12 cellular contexts compared by ENCODE assay signal in the genomic region with DNA sequence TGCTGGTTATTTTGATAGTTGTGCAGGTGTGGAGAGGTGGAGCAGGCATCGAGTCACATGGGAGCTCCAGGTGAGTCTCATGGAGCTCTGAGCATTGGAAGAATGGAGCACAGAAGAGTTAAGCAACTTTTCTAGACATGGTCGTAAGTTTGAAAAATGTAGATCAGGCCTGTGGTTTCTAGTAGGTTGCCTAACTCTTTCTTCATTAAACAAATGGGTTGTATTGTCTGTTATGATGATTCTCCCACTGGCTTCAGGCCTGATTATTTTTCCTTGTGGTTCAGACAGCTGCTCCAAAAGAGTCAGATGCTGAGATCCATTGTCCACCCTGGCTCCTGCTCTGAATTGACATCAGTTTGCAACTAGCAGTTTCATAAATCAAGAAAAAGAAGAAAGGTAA.
A peak's percentile ranks its signal among the peaks of the same experiment; 100 is the strongest.
DNase-seq lines count a peak whose midpoint lies in the region; ATAC-seq and TF ChIP-seq lines count a peak whose summit lies in the region.
"Had no signal": no experiment of that assay in that cellular context is flagged by ENCODE, and none has a peak within 500 bp of the region (broad histone marks: within the 10 kb centered on the region; RNA-seq: fewer than 3 reads in every experiment).

No MANE protein-coding gene starts in this region.

- H3K18ac ChIP-seq in mesenchymal stem cell (ENCODE audit: low read depth in 1 of 2, low read length in 2 of 2), result no peak overlapping the region

- peak; percentile 38 to 46 for DNase-seq in AML-193 (lab: John Stamatoyannopoulos, UW)
- DNase-seq in LHCN-M2 (ENCODE audit: low read depth), result peak; percentile 81
- no peak for DNase-seq in breast epithelium (ENCODE audit: low spot score in 2 of 2)
- peak; percentile 54 for DNase-seq in mesenchymal stem cell
- DNase-seq in NCI-H2171 (lab: John Stamatoyannopoulos, UW), result no peak
- no peak for DNase-seq in A172 (ENCODE audit: low spot score)
- DNase-seq: caudate nucleus, glutamatergic neuron, NCI-H1417, psoas muscle had no signal

- H3K4ac ChIP-seq in mesenchymal stem cell (ENCODE audit: low read depth in 1 of 2, low read length in 2 of 2), result no peak overlapping the region

- H3K9ac ChIP-seq in mesenchymal stem cell (ENCODE audit: low read length), result no peak overlapping the region

- 84% methylated on average over 2 of the region's 2 CpGs for WGBS in mesenchymal stem cell

- H3K36me3 ChIP-seq in breast epithelium (no peaks in the 10 kb centered on the region), mesenchymal stem cell (ENCODE audit: control insufficient read depth in 1 of 2, insufficient read depth in 2 of 2, low read depth in 1 of 2, low read length in 2 of 2) (no peaks in the 10 kb centered on the region)

- no peak overlapping the region for H4K8ac ChIP-seq in mesenchymal stem cell (ENCODE audit: low read length)

- no peak for TF ChIP-seq POLR2A in breast epithelium (IDR thresholded peaks at IDR 0.05)

- H2BK15ac ChIP-seq in mesenchymal stem cell (ENCODE audit: low read depth, poor library complexity, severe bottlenecking), result no peak overlapping the region

- no peak overlapping the region for H2BK5ac ChIP-seq in mesenchymal stem cell (ENCODE audit: low read depth, low read length, poor library complexity, severe bottlenecking)

- no peaks in the 10 kb centered on the region for H3K79me1 ChIP-seq in mesenchymal stem cell (replicated peaks; ENCODE audit: low read length, poor library complexity, severe bottlenecking)

- H3K4me3 ChIP-seq in breast epithelium (no peak overlapping the region), mesenchymal stem cell (ENCODE audit: insufficient read depth in 1 of 2, low read depth in 1 of 2, low read length in 2 of 2) (no peak overlapping the region)
- H3K4me3 ChIP-seq: psoas muscle had no signal

- H3K9me3 ChIP-seq in breast epithelium, result no peaks in the 10 kb centered on the region
- H3K9me3 ChIP-seq in mesenchymal stem cell (ENCODE audit: control insufficient read depth, low read length), result no peaks in the 10 kb centered on the region
- H3K9me3 ChIP-seq: psoas muscle had no signal

- H3K27me3 ChIP-seq in breast epithelium (no peaks in the 10 kb centered on the region), mesenchymal stem cell (ENCODE audit: control insufficient read depth in 1 of 2, insufficient read depth in 1 of 2, low read length in 2 of 2) (no peaks in the 10 kb centered on the region)

- peak overlapping the region in 1 of 2 experiments; percentile 45 for H2BK12ac ChIP-seq in mesenchymal stem cell (ENCODE audit: low read length in 2 of 2)

- no peak overlapping the region for H2AFZ ChIP-seq in mesenchymal stem cell (ENCODE audit: low read depth, low read length)

- H2BK120ac ChIP-seq in mesenchymal stem cell (ENCODE audit: low read depth, low read length), result no peak overlapping the region

- no peak for TF ChIP-seq CTCF in breast epithelium (IDR thresholded peaks at IDR 0.05)

- no peak overlapping the region for H3K23ac ChIP-seq in mesenchymal stem cell (ENCODE audit: low read length in 2 of 2)

- H3K4me2 ChIP-seq in mesenchymal stem cell (ENCODE audit: low read length, poor library complexity, severe bottlenecking), result no peak overlapping the region

- H3K14ac ChIP-seq in mesenchymal stem cell (ENCODE audit: low read length in 2 of 2), result no peak overlapping the region

- no peak overlapping the region for H4K91ac ChIP-seq in mesenchymal stem cell (ENCODE audit: low read length)

- no peak for ATAC-seq in activated CD4-positive, CD25-positive, alpha-beta regulatory T cell treated with anti-CD3 and anti-CD28 coated beads, Interleukin-2, amount 50 U/mL, for 24 hours
- no peak for ATAC-seq in GM19351 (IDR thresholded peaks at IDR 0.05; ENCODE audit: unreplicated experiment)
- ATAC-seq: psoas muscle had no signal

- intact Hi-C loops in breast epithelium (cut with DNase I; ENCODE audit: low total_unique reads), result no loop called here

- H3K4me1 ChIP-seq in breast epithelium (no peaks in the 10 kb centered on the region), mesenchymal stem cell (ENCODE audit: control insufficient read depth, insufficient read depth, low read depth, low read length) (peaks cover 5% of the 10 kb centered on the region)
- H3K4me1 ChIP-seq: psoas muscle had no signal

- no peak overlapping the region for H2AK5ac ChIP-seq in mesenchymal stem cell (ENCODE audit: low read length, severe bottlenecking)

- H3K27ac ChIP-seq in breast epithelium (peak overlapping the region; percentile 49 to 83), mesenchymal stem cell (ENCODE audit: low read length, poor library complexity, severe bottlenecking) (no peak overlapping the region)

Comparison
In these comparisons a context has a peak if more than half of its experiments do, and no peak if none do; other contexts are left out.
1. DNase-seq: peak in AML-193 (2 of 2), LHCN-M2 (single experiment) and mesenchymal stem cell (single experiment); none in breast epithelium (0 of 2), NCI-H2171 (single experiment) and A172 (single experiment).